ENCODE assay signal across 13 cellular contexts in genomic region chr11:5226732-5227327, GRCh38. TPM values are rescaled to one million over a fixed set of nuclear protein-coding genes. Genes with fewer than 3 reads are reported as not detected.
DNase-seq lines count a peak whose midpoint lies in the region; ATAC-seq and TF ChIP-seq lines count a peak whose summit lies in the region.
"Had no signal": no experiment of that assay in that cellular context is flagged by ENCODE, and none has a peak within 500 bp of the region (broad histone marks: within the 10 kb centered on the region; RNA-seq: fewer than 3 reads in every experiment).

Gene HBB (minus strand): TSS chr11:5227071. CDS start chr11:5227021, 50 bp downstream.

- H3K27ac ChIP-seq in mammary epithelial cell (ENCODE audit: insufficient read depth, low read depth, low read length): no peak within 1 kb of the TSS
- no peak within 1 kb of the TSS for H3K27ac ChIP-seq in lower lobe of right lung
- H3K27ac ChIP-seq in upper lobe of right lung: no peak within 1 kb of the TSS
- no peak within 1 kb of the TSS for H3K27ac ChIP-seq in mesendoderm (ENCODE audit: low read depth, low read length)
- H3K27ac ChIP-seq: suprapubic skin had no signal

- H3K4me2 ChIP-seq in mammary epithelial cell (ENCODE audit: insufficient read depth, low read depth, low read length) (no peak within 1 kb of the TSS), mesendoderm (ENCODE audit: low read length) (no peak within 1 kb of the TSS)

- no peak within 1 kb of the TSS for H3K4ac ChIP-seq in mesendoderm (ENCODE audit: low read depth, low read length)

- H3K36me3 ChIP-seq in mammary epithelial cell (ENCODE audit: insufficient read depth, low read length) (no peaks in the 10 kb centered on the region), lower lobe of right lung (no peaks in the 10 kb centered on the region), upper lobe of right lung (no peaks in the 10 kb centered on the region), mesendoderm (ENCODE audit: control insufficient read depth, insufficient read depth, low read length) (no peaks in the 10 kb centered on the region)
- H3K36me3 ChIP-seq: suprapubic skin had no signal

- no peak within 1 kb of the TSS for H3K56ac ChIP-seq in mesendoderm (ENCODE audit: low read length)

- H3K9me3 ChIP-seq in mammary epithelial cell (replicated peaks; ENCODE audit: insufficient read depth, low read length) (no peaks in the 10 kb centered on the region), lower lobe of right lung (no peaks in the 10 kb centered on the region), upper lobe of right lung (no peaks in the 10 kb centered on the region)
- H3K9me3 ChIP-seq: suprapubic skin had no signal

- H4K20me1 ChIP-seq in mammary epithelial cell (ENCODE audit: insufficient read depth, low read length): no peaks in the 10 kb centered on the region

- TF ChIP-seq CTCF in mammary epithelial cell (conservative IDR thresholded peaks at IDR 0.05 in 1 of 2, IDR thresholded peaks at IDR 0.05 in 1 of 2; ENCODE audit: extremely low read depth in 1 of 2, insufficient read depth in 1 of 2, low read depth in 1 of 2, low read length in 2 of 2) (no peak), lower lobe of right lung (IDR thresholded peaks at IDR 0.05) (no peak), upper lobe of right lung (IDR thresholded peaks at IDR 0.05) (no peak)

- WGBS in mammary epithelial cell (ENCODE audit: low coverage, missing lambda C conversion rate): 77% methylated on average over 3 of the region's 3 CpGs
- no CpG with 5 or more reads among the region's 3 CpGs for WGBS in mesendoderm (ENCODE audit: extremely low coverage, insufficient coverage, low lambda C conversion rate)

- no peak within 1 kb of the TSS for H3K4me3 ChIP-seq in mammary epithelial cell (replicated peaks in 1 of 3; ENCODE audit: insufficient read depth in 1 of 3, low read depth in 2 of 3, low read length in 3 of 3)
- no peak within 1 kb of the TSS for H3K4me3 ChIP-seq in lower lobe of right lung
- no peak within 1 kb of the TSS for H3K4me3 ChIP-seq in upper lobe of right lung
- H3K4me3 ChIP-seq in mesendoderm (ENCODE audit: low read length): no peak within 1 kb of the TSS
- H3K4me3 ChIP-seq: suprapubic skin had no signal

- H3K79me2 ChIP-seq in mammary epithelial cell (ENCODE audit: insufficient read depth, low read length) (no peaks in the 10 kb centered on the region), mesendoderm (ENCODE audit: control insufficient read depth, insufficient read depth, low read length) (no peaks in the 10 kb centered on the region)

- intact Hi-C loops in mammary epithelial cell (cut with micrococcal nuclease) (no loop called here), lower lobe of right lung (cut with DNase I) (no loop called here), upper lobe of right lung (cut with DNase I) (no loop called here)

- H3K4me1 ChIP-seq in mammary epithelial cell (ENCODE audit: insufficient read depth, low read length) (no peaks in the 10 kb centered on the region), lower lobe of right lung (no peaks in the 10 kb centered on the region), upper lobe of right lung (no peaks in the 10 kb centered on the region), mesendoderm (ENCODE audit: control insufficient read depth, low read depth, low read length) (no peaks in the 10 kb centered on the region)
- H3K4me1 ChIP-seq: suprapubic skin had no signal

- no peak within 1 kb of the TSS for H4K5ac ChIP-seq in mesendoderm (ENCODE audit: low read length)

- H3K27me3 ChIP-seq in mammary epithelial cell (ENCODE audit: insufficient read depth, low read length) (no peaks in the 10 kb centered on the region), lower lobe of right lung (ENCODE audit: low read depth) (no peaks in the 10 kb centered on the region), upper lobe of right lung (no peaks in the 10 kb centered on the region), mesendoderm (ENCODE audit: insufficient read depth, low read length, poor library complexity) (no peaks in the 10 kb centered on the region)
- H3K27me3 ChIP-seq: suprapubic skin had no signal

- H2AFZ ChIP-seq in mammary epithelial cell (ENCODE audit: low read depth, low read length): peak within 1 kb of the TSS; percentile 46

- no peak within 1 kb of the TSS for H3K23ac ChIP-seq in mesendoderm (ENCODE audit: low read length)

- no TSS peak for BruUV-seq in mammary epithelial cell (replicated peaks; lab: Mats Ljungman, UMichigan)

- dilution Hi-C loops in mammary epithelial cell (cut with HindIII; ENCODE audit: low sequenced_read_pairs): no loop called here

- H2BK15ac ChIP-seq in mesendoderm (replicated peaks; ENCODE audit: low read depth): no peak within 1 kb of the TSS

- no peaks in the 10 kb centered on the region for H3K79me1 ChIP-seq in mesendoderm (ENCODE audit: low read length)

- no peak within 1 kb of the TSS for H2BK120ac ChIP-seq in mesendoderm (ENCODE audit: low read depth, low read length)

- no peak within 1 kb of the TSS for H3K9ac ChIP-seq in mammary epithelial cell (ENCODE audit: insufficient read depth, low read length)
- H3K9ac ChIP-seq in mesendoderm (ENCODE audit: low read length): no peak within 1 kb of the TSS

- no peak within 1 kb of the TSS for H3K18ac ChIP-seq in mesendoderm (ENCODE audit: low read length)

- in situ Hi-C loops in mammary epithelial cell (cut with MboI; ENCODE audit: low sequenced_read_pairs in 2 of 2): no loop called here

- CTCF ChIA-PET in mammary epithelial cell (lab: Charles Lee; ENCODE audit: low non-redundant PET): no interaction called here

- H4K8ac ChIP-seq in mesendoderm (ENCODE audit: low read depth, low read length): no peak within 1 kb of the TSS

- H2BK5ac ChIP-seq in mesendoderm (ENCODE audit: low read length): no peak within 1 kb of the TSS

- DNase-seq in NCI-H524 treated with DMSO at 0.1 percent for 48 hours (lab: John Stamatoyannopoulos, UW) (peak; percentile 6), NCI-H524 (lab: John Stamatoyannopoulos, UW) (no peak), mammary epithelial cell (no peak), lower lobe of right lung (no peak), upper lobe of right lung (no peak), mesendoderm (no peak)
- DNase-seq in activated CD8-positive, alpha-beta memory T cell treated with anti-CD3 and anti-CD28 coated beads, Interleukin-2, amount 50 U/mL, for 4 hours: no peak
- DNase-seq: mesenchymal stem cell, T-helper 9 cell had no signal

- H2AK5ac ChIP-seq in mesendoderm (ENCODE audit: low read length): no peak within 1 kb of the TSS

- no peak for ATAC-seq in lower lobe of right lung
- no peak for ATAC-seq in upper lobe of right lung
- ATAC-seq in HG03520 (IDR thresholded peaks at IDR 0.05; ENCODE audit: unreplicated experiment): no peak

RNA-seq across cellular contexts. Expression of gene HBB, which starts in this region (rescaled TPM):
- not detected for total RNA-seq in mammary epithelial cell
- not detected for polyA plus RNA-seq in mammary epithelial cell
- not detected for polyA minus RNA-seq in mammary epithelial cell
- total RNA-seq in lower lobe of right lung: 323 TPM
- total RNA-seq in upper lobe of right lung: 338 TPM
- not detected for polyA plus RNA-seq in mesendoderm (2013, experiment 1 of 2)
- polyA plus RNA-seq in mesendoderm (2013, experiment 2 of 2): not detected
- total RNA-seq: activated CD8-positive, alpha-beta memory T cell treated with anti-CD3 and anti-CD28 coated beads for 36 hours; OCI-LY7 had no signal
